Comparison of ENCODE assay signal across 18 cellular contexts in genomic region chr16:68378436-68379415, GRCh38.
DNase-seq lines count a peak whose midpoint lies in the region; ATAC-seq lines count a peak whose summit lies in the region.
"Had no signal": no experiment of that assay in that cellular context is flagged by ENCODE, and none has a peak within 500 bp of the region (broad histone marks: within the 10 kb centered on the region; RNA-seq: fewer than 3 reads in every experiment).

No MANE protein-coding gene starts in this region.

- H4K20me1 ChIP-seq in Karpas-422 (ENCODE audit: insufficient read depth, low read depth, low read length) = no peaks in the 10 kb centered on the region

- H2BK120ac ChIP-seq in neuronal stem cell (ENCODE audit: low read depth, low read length) = peak overlapping the region; percentile 17

- H3K4me1 ChIP-seq in Karpas-422 (ENCODE audit: low read length) (peaks cover 82% of the 10 kb centered on the region), neuronal stem cell (ENCODE audit: control insufficient read depth in 2 of 2, insufficient read depth in 1 of 2, low read depth in 1 of 2, low read length in 2 of 2) (peaks cover 7 to 16% of the 10 kb centered on the region in 2 donors)

- H2BK5ac ChIP-seq in neuronal stem cell (ENCODE audit: low read length) = no peak overlapping the region

- H3K27me3 Mint-ChIP-seq in T-helper 17 cell = no peaks in the 10 kb centered on the region
- H3K27me3 Mint-ChIP-seq in activated CD4-positive, alpha-beta T cell treated with anti-CD3 and anti-CD28 coated beads, Interleukin-2, amount 10 ng/mL, durations not matched to agents 24 days and 14 days = peaks cover 38% of the 10 kb centered on the region
- H3K27me3 Mint-ChIP-seq: natural killer cell treated with Interleukin-12 subunit alpha and Interleukin-12 subunit beta and Interleukin-15 and Interleukin-18, amount 100 ng/mL, for 72 hours had no signal

- peaks cover 12% of the 10 kb centered on the region for H3K4me1 Mint-ChIP-seq in T-helper 17 cell
- peaks cover 18% of the 10 kb centered on the region for H3K4me1 Mint-ChIP-seq in activated CD4-positive, alpha-beta T cell treated with anti-CD3 and anti-CD28 coated beads, Interleukin-2, amount 10 ng/mL, durations not matched to agents 24 days and 14 days

- H3K4me3 Mint-ChIP-seq in T-helper 17 cell = no peak overlapping the region
- H3K4me3 Mint-ChIP-seq in activated CD4-positive, alpha-beta T cell treated with anti-CD3 and anti-CD28 coated beads, Interleukin-2, amount 10 ng/mL, durations not matched to agents 24 days and 14 days = no peak overlapping the region
- H3K4me3 Mint-ChIP-seq: activated naive CD4-positive, alpha-beta T cell treated with anti-CD3 and anti-CD28 coated beads for 36 hours; CD8-positive, alpha-beta T cell; natural killer cell treated with Interleukin-12 subunit alpha and Interleukin-12 subunit beta and Interleukin-15 and Interleukin-18, amount 100 ng/mL, for 72 hours had no signal

- no peaks in the 10 kb centered on the region for H3K79me1 ChIP-seq in neuronal stem cell (ENCODE audit: low read depth, low read length)

- H3K18ac ChIP-seq in neuronal stem cell (ENCODE audit: low read length) = peak overlapping the region; percentile 15

- no peak for ATAC-seq in T-helper 17 cell
- no peak for ATAC-seq in GM21390 (IDR thresholded peaks at IDR 0.05; ENCODE audit: unreplicated experiment)
- ATAC-seq: natural killer cell treated with Interleukin-12 subunit alpha and Interleukin-12 subunit beta and Interleukin-15 and Interleukin-18, amount 100 ng/mL, for 72 hours had no signal

- no peak overlapping the region for H3K4ac ChIP-seq in neuronal stem cell (ENCODE audit: low read length)

- no peaks in the 10 kb centered on the region for H3K27me3 ChIP-seq in Karpas-422 (ENCODE audit: low read length)
- H3K27me3 ChIP-seq in neuronal stem cell (ENCODE audit: control insufficient read depth in 3 of 3, insufficient read depth in 3 of 3, low read depth in 1 of 3, low read length in 3 of 3) = peaks cover 0 to 67% (median 2%) of the 10 kb centered on the region in 3 experiments
- H3K27me3 ChIP-seq: thyroid gland had no signal

- no peak overlapping the region for H3K14ac ChIP-seq in neuronal stem cell (ENCODE audit: low read length)

- H2AK5ac ChIP-seq in neuronal stem cell (ENCODE audit: low read depth, low read length) = no peak overlapping the region

- H3K9me3 ChIP-seq in Karpas-422 (ENCODE audit: low read length) (no peaks in the 10 kb centered on the region), T-helper 17 cell (ENCODE audit: control insufficient read depth, low read length, poor library complexity, severe bottlenecking) (no peaks in the 10 kb centered on the region), neuronal stem cell (replicated peaks in 1 of 2; ENCODE audit: control insufficient read depth in 2 of 2, insufficient read depth in 1 of 2, low read depth in 1 of 2, low read length in 2 of 2) (no peaks in the 10 kb centered on the region)
- H3K9me3 ChIP-seq: thyroid gland had no signal

- H4K91ac ChIP-seq in neuronal stem cell (ENCODE audit: low read depth, low read length, poor library complexity) = no peak overlapping the region

- no peak overlapping the region for H2BK12ac ChIP-seq in neuronal stem cell (ENCODE audit: low read length)

- no peaks in the 10 kb centered on the region for H3K9me3 Mint-ChIP-seq in activated CD4-positive, alpha-beta T cell treated with anti-CD3 and anti-CD28 coated beads, Interleukin-2, amount 10 ng/mL, durations not matched to agents 24 days and 14 days
- H3K9me3 Mint-ChIP-seq: activated naive CD4-positive, alpha-beta T cell treated with anti-CD3 and anti-CD28 coated beads for 36 hours; CD8-positive, alpha-beta T cell; natural killer cell treated with Interleukin-12 subunit alpha and Interleukin-12 subunit beta and Interleukin-15 and Interleukin-18, amount 100 ng/mL, for 72 hours had no signal

- peak overlapping the region; percentile 44 for H3K4me2 ChIP-seq in Karpas-422 (ENCODE audit: low read depth, low read length, poor library complexity, severe bottlenecking)
- no peak overlapping the region for H3K4me2 ChIP-seq in neuronal stem cell (ENCODE audit: insufficient read depth, low read length, poor library complexity, severe bottlenecking)

- no peaks in the 10 kb centered on the region for H3K36me3 Mint-ChIP-seq in T-helper 17 cell (ENCODE audit: low read depth)
- H3K36me3 Mint-ChIP-seq in activated CD4-positive, alpha-beta T cell treated with anti-CD3 and anti-CD28 coated beads, Interleukin-2, amount 10 ng/mL, durations not matched to agents 24 days and 14 days (ENCODE audit: low read depth) = no peaks in the 10 kb centered on the region
- H3K36me3 Mint-ChIP-seq: CD8-positive, alpha-beta T cell; natural killer cell treated with Interleukin-12 subunit alpha and Interleukin-12 subunit beta and Interleukin-15 and Interleukin-18, amount 100 ng/mL, for 72 hours had no signal

- H3K27ac Mint-ChIP-seq in T-helper 17 cell = peak overlapping the region; percentile 39
- H3K27ac Mint-ChIP-seq in activated CD4-positive, alpha-beta T cell treated with anti-CD3 and anti-CD28 coated beads, Interleukin-2, amount 10 ng/mL, durations not matched to agents 24 days and 14 days = no peak overlapping the region
- H3K27ac Mint-ChIP-seq: activated naive CD4-positive, alpha-beta T cell treated with anti-CD3 and anti-CD28 coated beads for 36 hours; CD8-positive, alpha-beta T cell; natural killer cell treated with Interleukin-12 subunit alpha and Interleukin-12 subunit beta and Interleukin-15 and Interleukin-18, amount 100 ng/mL, for 72 hours had no signal

- H3K9ac ChIP-seq in Karpas-422 (ENCODE audit: low read length) (peak overlapping the region; percentile 50), neuronal stem cell (ENCODE audit: low read depth, low read length, poor library complexity) (no peak overlapping the region)

- H3K36me3 ChIP-seq in Karpas-422 (ENCODE audit: insufficient read depth, low read length) (no peaks in the 10 kb centered on the region), neuronal stem cell (replicated peaks in 1 of 2; ENCODE audit: control insufficient read depth in 2 of 2, insufficient read depth in 2 of 2, low read length in 2 of 2) (no peaks in the 10 kb centered on the region)
- H3K36me3 ChIP-seq: thyroid gland had no signal

- no CpG with 5 or more reads among the region's 13 CpGs for WGBS in neuronal stem cell (ENCODE audit: extremely low coverage in 2 of 2, insufficient read length in 2 of 2, insufficient replicate concordance in 1 of 2), 2 donors

- no peaks in the 10 kb centered on the region for H3K79me2 ChIP-seq in Karpas-422 (ENCODE audit: low read length)

- H2BK15ac ChIP-seq in neuronal stem cell (ENCODE audit: low read length) = no peak overlapping the region

- no peak overlapping the region for H4K8ac ChIP-seq in neuronal stem cell (ENCODE audit: low read depth, low read length)

- H3K4me3 ChIP-seq in Karpas-422 (ENCODE audit: low read length) = peak overlapping the region; percentile 19; the same call in 1 of the 2 replicates
- H3K4me3 ChIP-seq in neuronal stem cell (ENCODE audit: low read length in 2 of 2) = no peak overlapping the region
- H3K4me3 ChIP-seq: coronary artery, thyroid gland had no signal

- no peak overlapping the region for H3K23ac ChIP-seq in neuronal stem cell (ENCODE audit: low read depth, low read length, poor library complexity)

- H2AFZ ChIP-seq in Karpas-422 (ENCODE audit: low read length) (no peak overlapping the region), neuronal stem cell (ENCODE audit: low read length) (no peak overlapping the region)

- DNase-seq in SIG-M5 treated with dmso at 0.1 percent for 504 hours (lab: John Stamatoyannopoulos, UW; ENCODE audit: unreplicated experiment) (peak; percentile 38), SIG-M5 (lab: John Stamatoyannopoulos, UW) (no peak), Karpas-422 (peak; percentile 68), T-helper 17 cell (no peak), neuronal stem cell (ENCODE audit: low spot score) (no peak), substantia nigra (lab: John Stamatoyannopoulos, UW) (no peak)
- no peak for DNase-seq in activated CD4-positive, alpha-beta T cell treated with anti-CD3 and anti-CD28 coated beads, Interleukin-2, amount 10 ng/mL, durations not matched to agents 24 days and 14 days
- DNase-seq: activated naive CD4-positive, alpha-beta T cell treated with anti-CD3 and anti-CD28 coated beads for 36 hours; activated T-cell treated with anti-CD3 and anti-CD28 coated beads for 4 hours; NCI-H1092 treated with DMSO at 0.1 percent for 48 hours; NCI-H2171; NCI-H748 treated with DMSO at 0.1 percent for 48 hours had no signal

- intact Hi-C loops in activated CD4-positive, alpha-beta T cell treated with anti-CD3 and anti-CD28 coated beads, Interleukin-2, amount 10 ng/mL, durations not matched to agents 24 days and 14 days (cut with micrococcal nuclease) = no loop called here

- H3K9me2 ChIP-seq in Karpas-422 (replicated peaks; ENCODE audit: insufficient read depth, low read length) = no peaks in the 10 kb centered on the region

- H3K27ac ChIP-seq in Karpas-422 (ENCODE audit: low read length) (peak overlapping the region; percentile 92), neuronal stem cell (replicated peaks; ENCODE audit: low read length) (no peak overlapping the region), substantia nigra (ENCODE audit: low read depth, low read length, poor library complexity, severe bottlenecking) (no peak overlapping the region)
- H3K27ac ChIP-seq: 22Rv1, coronary artery, thyroid gland had no signal

Comparison
In these comparisons a context has a peak if more than half of its experiments do, and no peak if none do; other contexts are left out.
1. DNase-seq: peak in SIG-M5 treated with dmso at 0.1 percent for 504 hours (single experiment) and Karpas-422 (single experiment); none in SIG-M5 (single experiment), T-helper 17 cell (0 of 3), neuronal stem cell (single experiment), substantia nigra (0 of 49) and activated CD4-positive, alpha-beta T cell treated with anti-CD3 and anti-CD28 coated beads, Interleukin-2, amount 10 ng/mL, durations not matched to agents 24 days and 14 days (single experiment).